Comparison of ENCODE assay signal across 2 cellular contexts in the genomic region with DNA sequence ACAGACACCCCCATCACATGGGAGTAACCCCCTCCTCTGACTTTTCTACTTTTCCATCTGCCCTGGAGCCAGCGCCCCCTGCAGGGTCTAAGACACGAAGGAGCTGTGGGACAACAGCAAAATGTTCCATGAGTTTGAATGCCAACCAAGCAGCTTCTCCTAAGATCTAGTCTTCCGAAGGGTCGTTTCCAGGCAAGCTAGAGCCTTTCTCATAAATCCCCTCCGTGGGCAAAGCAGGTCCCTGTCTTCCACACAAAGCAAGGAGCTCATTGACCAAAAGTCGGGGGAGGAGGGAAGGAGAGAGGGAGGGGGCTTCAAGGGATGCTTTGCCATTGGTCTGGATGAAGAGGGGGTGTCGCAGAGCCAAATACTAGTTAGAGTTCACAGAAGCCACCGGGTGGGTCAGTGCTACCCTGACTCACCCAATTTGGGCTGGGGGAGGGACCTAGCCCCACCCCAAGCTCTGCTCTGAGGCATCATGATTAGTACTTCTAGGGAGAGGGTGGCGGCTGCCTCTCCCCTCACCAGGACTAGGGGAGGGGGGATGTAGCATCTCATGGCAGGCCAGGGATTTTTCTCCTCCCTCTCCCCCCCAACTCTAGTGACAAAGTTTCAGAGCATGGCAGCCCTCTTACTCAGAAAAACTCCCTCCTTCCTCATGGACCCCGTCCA.
TF ChIP-seq lines count a peak whose summit lies in the region.

No MANE protein-coding gene starts in this region.

TF ChIP-seq in IMR-90, 13 proteins besides CTCF, POLR2A, EP300 and RAD21:
- no peak for TF ChIP-seq SMC3 (IDR thresholded peaks at IDR 0.05; ENCODE audit: low read depth, low read length)
- no peak for TF ChIP-seq FOS (IDR thresholded peaks at IDR 0.05; ENCODE audit: low read depth, low read length)
- no peak for TF ChIP-seq MAZ (IDR thresholded peaks at IDR 0.05; ENCODE audit: borderline replicate concordance, low read depth, low read length)
- no peak for TF ChIP-seq RFX5 (IDR thresholded peaks at IDR 0.05; ENCODE audit: low read depth, low read length)
- TF ChIP-seq RCOR1 (IDR thresholded peaks at IDR 0.05; ENCODE audit: insufficient replicate concordance, low read length), result no peak
- no peak for TF ChIP-seq MXI1 (IDR thresholded peaks at IDR 0.05; ENCODE audit: borderline replicate concordance, low read depth, low read length)
- TF ChIP-seq CHD1 (IDR thresholded peaks at IDR 0.05; ENCODE audit: low read depth, low read length), result no peak
- no peak for TF ChIP-seq BHLHE40 (IDR thresholded peaks at IDR 0.05; ENCODE audit: low read depth, low read length)
- no peak for TF ChIP-seq CEBPB (IDR thresholded peaks at IDR 0.05; ENCODE audit: low read depth, low read length)
- TF ChIP-seq, protein P1, sequence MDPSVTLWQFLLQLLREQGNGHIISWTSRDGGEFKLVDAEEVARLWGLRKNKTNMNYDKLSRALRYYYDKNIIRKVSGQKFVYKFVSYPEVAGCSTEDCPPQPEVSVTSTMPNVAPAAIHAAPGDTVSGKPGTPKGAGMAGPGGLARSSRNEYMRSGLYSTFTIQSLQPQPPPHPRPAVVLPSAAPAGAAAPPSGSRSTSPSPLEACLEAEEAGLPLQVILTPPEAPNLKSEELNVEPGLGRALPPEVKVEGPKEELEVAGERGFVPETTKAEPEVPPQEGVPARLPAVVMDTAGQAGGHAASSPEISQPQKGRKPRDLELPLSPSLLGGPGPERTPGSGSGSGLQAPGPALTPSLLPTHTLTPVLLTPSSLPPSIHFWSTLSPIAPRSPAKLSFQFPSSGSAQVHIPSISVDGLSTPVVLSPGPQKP (IDR thresholded peaks at IDR 0.05; ENCODE audit: borderline replicate concordance, low read depth, low read length), result no peak

TF ChIP-seq in K562, 482 proteins besides CTCF, POLR2A, EP300 and RAD21:
- TF ChIP-seq ZBTB7A (IDR thresholded peaks at IDR 0.05; ENCODE audit: borderline replicate concordance, control insufficient read depth, low read depth, low read length) (0 out of 2 replicates have a peak, but pooled peaks have one; percentile 31), DIDO1 (tag; IDR thresholded peaks at IDR 0.05; ENCODE audit: low read depth) (peak; percentile 47; the same call in 1 of the 2 replicates)
- TF ChIP-seq, protein P2, sequence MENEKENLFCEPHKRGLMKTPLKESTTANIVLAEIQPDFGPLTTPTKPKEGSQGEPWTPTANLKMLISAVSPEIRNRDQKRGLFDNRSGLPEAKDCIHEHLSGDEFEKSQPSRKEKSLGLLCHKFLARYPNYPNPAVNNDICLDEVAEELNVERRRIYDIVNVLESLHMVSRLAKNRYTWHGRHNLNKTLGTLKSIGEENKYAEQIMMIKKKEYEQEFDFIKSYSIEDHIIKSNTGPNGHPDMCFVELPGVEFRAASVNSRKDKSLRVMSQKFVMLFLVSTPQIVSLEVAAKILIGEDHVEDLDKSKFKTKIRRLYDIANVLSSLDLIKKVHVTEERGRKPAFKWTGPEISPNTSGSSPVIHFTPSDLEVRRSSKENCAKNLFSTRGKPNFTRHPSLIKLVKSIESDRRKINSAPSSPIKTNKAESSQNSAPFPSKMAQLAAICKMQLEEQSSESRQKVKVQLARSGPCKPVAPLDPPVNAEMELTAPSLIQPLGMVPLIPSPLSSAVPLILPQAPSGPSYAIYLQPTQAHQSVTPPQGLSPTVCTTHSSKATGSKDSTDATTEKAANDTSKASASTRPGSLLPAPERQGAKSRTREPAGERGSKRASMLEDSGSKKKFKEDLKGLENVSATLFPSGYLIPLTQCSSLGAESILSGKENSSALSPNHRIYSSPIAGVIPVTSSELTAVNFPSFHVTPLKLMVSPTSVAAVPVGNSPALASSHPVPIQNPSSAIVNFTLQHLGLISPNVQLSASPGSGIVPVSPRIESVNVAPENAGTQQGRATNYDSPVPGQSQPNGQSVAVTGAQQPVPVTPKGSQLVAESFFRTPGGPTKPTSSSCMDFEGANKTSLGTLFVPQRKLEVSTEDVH (IDR thresholded peaks at IDR 0.05; ENCODE audit: low read depth, partially characterized antibody), result no peak
- TF ChIP-seq, protein P3, sequence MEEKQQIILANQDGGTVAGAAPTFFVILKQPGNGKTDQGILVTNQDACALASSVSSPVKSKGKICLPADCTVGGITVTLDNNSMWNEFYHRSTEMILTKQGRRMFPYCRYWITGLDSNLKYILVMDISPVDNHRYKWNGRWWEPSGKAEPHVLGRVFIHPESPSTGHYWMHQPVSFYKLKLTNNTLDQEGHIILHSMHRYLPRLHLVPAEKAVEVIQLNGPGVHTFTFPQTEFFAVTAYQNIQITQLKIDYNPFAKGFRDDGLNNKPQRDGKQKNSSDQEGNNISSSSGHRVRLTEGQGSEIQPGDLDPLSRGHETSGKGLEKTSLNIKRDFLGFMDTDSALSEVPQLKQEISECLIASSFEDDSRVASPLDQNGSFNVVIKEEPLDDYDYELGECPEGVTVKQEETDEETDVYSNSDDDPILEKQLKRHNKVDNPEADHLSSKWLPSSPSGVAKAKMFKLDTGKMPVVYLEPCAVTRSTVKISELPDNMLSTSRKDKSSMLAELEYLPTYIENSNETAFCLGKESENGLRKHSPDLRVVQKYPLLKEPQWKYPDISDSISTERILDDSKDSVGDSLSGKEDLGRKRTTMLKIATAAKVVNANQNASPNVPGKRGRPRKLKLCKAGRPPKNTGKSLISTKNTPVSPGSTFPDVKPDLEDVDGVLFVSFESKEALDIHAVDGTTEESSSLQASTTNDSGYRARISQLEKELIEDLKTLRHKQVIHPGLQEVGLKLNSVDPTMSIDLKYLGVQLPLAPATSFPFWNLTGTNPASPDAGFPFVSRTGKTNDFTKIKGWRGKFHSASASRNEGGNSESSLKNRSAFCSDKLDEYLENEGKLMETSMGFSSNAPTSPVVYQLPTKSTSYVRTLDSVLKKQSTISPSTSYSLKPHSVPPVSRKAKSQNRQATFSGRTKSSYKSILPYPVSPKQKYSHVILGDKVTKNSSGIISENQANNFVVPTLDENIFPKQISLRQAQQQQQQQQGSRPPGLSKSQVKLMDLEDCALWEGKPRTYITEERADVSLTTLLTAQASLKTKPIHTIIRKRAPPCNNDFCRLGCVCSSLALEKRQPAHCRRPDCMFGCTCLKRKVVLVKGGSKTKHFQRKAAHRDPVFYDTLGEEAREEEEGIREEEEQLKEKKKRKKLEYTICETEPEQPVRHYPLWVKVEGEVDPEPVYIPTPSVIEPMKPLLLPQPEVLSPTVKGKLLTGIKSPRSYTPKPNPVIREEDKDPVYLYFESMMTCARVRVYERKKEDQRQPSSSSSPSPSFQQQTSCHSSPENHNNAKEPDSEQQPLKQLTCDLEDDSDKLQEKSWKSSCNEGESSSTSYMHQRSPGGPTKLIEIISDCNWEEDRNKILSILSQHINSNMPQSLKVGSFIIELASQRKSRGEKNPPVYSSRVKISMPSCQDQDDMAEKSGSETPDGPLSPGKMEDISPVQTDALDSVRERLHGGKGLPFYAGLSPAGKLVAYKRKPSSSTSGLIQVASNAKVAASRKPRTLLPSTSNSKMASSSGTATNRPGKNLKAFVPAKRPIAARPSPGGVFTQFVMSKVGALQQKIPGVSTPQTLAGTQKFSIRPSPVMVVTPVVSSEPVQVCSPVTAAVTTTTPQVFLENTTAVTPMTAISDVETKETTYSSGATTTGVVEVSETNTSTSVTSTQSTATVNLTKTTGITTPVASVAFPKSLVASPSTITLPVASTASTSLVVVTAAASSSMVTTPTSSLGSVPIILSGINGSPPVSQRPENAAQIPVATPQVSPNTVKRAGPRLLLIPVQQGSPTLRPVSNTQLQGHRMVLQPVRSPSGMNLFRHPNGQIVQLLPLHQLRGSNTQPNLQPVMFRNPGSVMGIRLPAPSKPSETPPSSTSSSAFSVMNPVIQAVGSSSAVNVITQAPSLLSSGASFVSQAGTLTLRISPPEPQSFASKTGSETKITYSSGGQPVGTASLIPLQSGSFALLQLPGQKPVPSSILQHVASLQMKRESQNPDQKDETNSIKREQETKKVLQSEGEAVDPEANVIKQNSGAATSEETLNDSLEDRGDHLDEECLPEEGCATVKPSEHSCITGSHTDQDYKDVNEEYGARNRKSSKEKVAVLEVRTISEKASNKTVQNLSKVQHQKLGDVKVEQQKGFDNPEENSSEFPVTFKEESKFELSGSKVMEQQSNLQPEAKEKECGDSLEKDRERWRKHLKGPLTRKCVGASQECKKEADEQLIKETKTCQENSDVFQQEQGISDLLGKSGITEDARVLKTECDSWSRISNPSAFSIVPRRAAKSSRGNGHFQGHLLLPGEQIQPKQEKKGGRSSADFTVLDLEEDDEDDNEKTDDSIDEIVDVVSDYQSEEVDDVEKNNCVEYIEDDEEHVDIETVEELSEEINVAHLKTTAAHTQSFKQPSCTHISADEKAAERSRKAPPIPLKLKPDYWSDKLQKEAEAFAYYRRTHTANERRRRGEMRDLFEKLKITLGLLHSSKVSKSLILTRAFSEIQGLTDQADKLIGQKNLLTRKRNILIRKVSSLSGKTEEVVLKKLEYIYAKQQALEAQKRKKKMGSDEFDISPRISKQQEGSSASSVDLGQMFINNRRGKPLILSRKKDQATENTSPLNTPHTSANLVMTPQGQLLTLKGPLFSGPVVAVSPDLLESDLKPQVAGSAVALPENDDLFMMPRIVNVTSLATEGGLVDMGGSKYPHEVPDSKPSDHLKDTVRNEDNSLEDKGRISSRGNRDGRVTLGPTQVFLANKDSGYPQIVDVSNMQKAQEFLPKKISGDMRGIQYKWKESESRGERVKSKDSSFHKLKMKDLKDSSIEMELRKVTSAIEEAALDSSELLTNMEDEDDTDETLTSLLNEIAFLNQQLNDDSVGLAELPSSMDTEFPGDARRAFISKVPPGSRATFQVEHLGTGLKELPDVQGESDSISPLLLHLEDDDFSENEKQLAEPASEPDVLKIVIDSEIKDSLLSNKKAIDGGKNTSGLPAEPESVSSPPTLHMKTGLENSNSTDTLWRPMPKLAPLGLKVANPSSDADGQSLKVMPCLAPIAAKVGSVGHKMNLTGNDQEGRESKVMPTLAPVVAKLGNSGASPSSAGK (IDR thresholded peaks at IDR 0.05), result 0 out of 2 replicates have a peak, but pooled peaks have one; percentile 4
- TF ChIP-seq, protein P4, sequence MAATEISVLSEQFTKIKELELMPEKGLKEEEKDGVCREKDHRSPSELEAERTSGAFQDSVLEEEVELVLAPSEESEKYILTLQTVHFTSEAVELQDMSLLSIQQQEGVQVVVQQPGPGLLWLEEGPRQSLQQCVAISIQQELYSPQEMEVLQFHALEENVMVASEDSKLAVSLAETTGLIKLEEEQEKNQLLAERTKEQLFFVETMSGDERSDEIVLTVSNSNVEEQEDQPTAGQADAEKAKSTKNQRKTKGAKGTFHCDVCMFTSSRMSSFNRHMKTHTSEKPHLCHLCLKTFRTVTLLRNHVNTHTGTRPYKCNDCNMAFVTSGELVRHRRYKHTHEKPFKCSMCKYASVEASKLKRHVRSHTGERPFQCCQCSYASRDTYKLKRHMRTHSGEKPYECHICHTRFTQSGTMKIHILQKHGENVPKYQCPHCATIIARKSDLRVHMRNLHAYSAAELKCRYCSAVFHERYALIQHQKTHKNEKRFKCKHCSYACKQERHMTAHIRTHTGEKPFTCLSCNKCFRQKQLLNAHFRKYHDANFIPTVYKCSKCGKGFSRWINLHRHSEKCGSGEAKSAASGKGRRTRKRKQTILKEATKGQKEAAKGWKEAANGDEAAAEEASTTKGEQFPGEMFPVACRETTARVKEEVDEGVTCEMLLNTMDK (IDR thresholded peaks at IDR 0.05; ENCODE audit: borderline replicate concordance, insufficient read depth, low read depth, low read length, poor library complexity, severe bottlenecking), result peak; percentile 91
